In the genomic region with DNA sequence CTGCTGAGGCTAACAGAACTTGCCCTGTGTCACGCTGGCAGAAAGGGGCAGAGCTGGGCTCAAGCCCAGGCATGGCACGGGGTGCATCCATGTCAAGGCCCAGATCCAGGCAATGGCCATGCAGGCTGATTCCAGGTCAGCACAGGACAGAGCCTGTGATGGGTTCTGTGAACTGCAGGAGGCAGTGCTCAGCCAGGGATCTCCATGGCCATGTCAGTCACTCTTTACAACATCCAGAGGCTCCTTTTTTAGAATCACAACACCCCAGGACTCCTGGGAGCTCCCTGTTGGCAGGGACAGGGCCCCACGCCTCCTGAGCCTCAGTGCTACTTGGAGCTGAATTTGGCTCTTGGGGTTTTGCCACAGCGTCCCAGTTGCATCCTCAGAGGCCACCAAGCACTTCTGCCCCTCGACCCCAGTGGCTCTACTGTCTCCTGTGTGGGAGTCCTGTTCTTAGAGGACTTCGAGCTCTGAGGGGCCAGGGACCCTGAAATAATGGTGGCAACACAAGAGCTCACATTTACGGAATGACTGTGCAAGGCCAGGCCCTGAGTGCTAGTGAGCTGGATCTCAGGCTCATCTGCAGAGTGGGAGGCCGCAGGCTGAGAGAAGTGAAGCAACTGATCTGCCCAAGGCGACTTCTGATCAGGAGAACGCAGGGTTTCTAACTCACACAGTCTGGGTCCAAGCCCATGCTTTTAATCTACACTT, we compare ENCODE assay signal across 2 cellular contexts.
TF ChIP-seq lines count a peak whose summit lies in the region.

No MANE protein-coding gene starts in this region.

TF ChIP-seq in A549, 52 proteins besides CTCF, POLR2A, EP300 and RAD21 (continued from another document):
- no peak for TF ChIP-seq JUNB (IDR thresholded peaks at IDR 0.05)

TF ChIP-seq in liver, 16 proteins besides CTCF, POLR2A, EP300 and RAD21 (continued from another document):
- TF ChIP-seq YY1 (IDR thresholded peaks at IDR 0.05) (no peak), EGR1 (IDR thresholded peaks at IDR 0.05; ENCODE audit: low read depth in 2 of 2) (no peak), FOXA2 (IDR thresholded peaks at IDR 0.05) (no peak), NR2F2 (IDR thresholded peaks at IDR 0.05) (no peak)
- TF ChIP-seq, protein P1, sequence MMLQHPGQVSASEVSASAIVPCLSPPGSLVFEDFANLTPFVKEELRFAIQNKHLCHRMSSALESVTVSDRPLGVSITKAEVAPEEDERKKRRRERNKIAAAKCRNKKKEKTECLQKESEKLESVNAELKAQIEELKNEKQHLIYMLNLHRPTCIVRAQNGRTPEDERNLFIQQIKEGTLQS (IDR thresholded peaks at IDR 0.05) = no peak
TF ChIP-seq in liver: peak in this region for 0.
